Comparison of ENCODE assay signal across 14 cellular contexts in the genomic region with DNA sequence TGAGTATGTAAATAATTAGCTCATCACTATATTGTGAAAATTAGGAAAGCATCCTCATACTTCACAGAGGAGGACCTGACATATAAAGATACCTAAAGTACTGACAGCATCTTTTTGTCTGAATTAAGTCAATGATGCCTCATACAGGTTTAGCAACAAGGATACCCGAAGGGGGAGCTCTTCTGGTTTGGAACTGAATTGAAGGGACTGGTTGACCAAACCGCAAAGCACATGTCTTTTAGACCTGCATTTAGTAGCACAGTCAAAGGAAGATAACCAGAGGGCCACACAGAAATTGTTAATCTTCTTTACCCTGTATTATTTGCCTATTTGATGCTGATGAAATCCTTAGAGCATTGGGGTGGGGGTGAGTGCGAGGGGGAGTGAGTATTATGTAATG. TPM values are rescaled to one million over a fixed set of nuclear protein-coding genes. Genes with fewer than 3 reads are reported as not detected.
DNase-seq lines count a peak whose midpoint lies in the region; ATAC-seq, FAIRE-seq and TF ChIP-seq lines count a peak whose summit lies in the region.
"Had no signal": no experiment of that assay in that cellular context is flagged by ENCODE, and none has a peak within 500 bp of the region (broad histone marks: within the 10 kb centered on the region; RNA-seq: fewer than 3 reads in every experiment).

No MANE protein-coding gene starts in this region.

- ATAC-seq in A549, result peak; percentile 87 to 90
- no peak for ATAC-seq in HG02970 (IDR thresholded peaks at IDR 0.05; ENCODE audit: low FRiP score, unreplicated experiment)
- no peak for ATAC-seq in HG02678 (IDR thresholded peaks at IDR 0.05; ENCODE audit: unreplicated experiment)

- TF ChIP-seq EP300 in A549 (IDR thresholded peaks at IDR 0.05), result no peak

- H3K9me3 Mint-ChIP-seq in endodermal cell, result no peaks in the 10 kb centered on the region

- H3K27me3 ChIP-seq in endodermal cell (ENCODE audit: control insufficient read depth, insufficient read depth, low read length, poor library complexity, severe bottlenecking), result no peaks in the 10 kb centered on the region
- H3K27me3 ChIP-seq: upper lobe of left lung had no signal

- H3K27me3 Mint-ChIP-seq in endodermal cell (ENCODE audit: insufficient read depth), result peaks cover 3% of the 10 kb centered on the region

- H3K36me3 ChIP-seq in endodermal cell (ENCODE audit: control insufficient read depth, insufficient read depth, low read length), result no peaks in the 10 kb centered on the region
- H3K36me3 ChIP-seq: upper lobe of left lung had no signal

- DNase-seq in A549 (ENCODE audit: low read depth in 1 of 2, low spot score in 1 of 2), result peak; percentile 36 to 53
- DNase-seq in GM13977 (ENCODE audit: low spot score), result no peak
- DNase-seq in NCI-H69 (lab: John Stamatoyannopoulos, UW), result peak; percentile 19
- DNase-seq in endodermal cell, result peak; percentile 72
- no peak for DNase-seq in GM12892 (ENCODE audit: insufficient read length)
- DNase-seq in GM19239 (ENCODE audit: insufficient read length, low spot score), result no peak
- DNase-seq: activated gamma-delta T cell, DMS79, upper lobe of left lung had no signal

- H3K4me3 ChIP-seq in A549, result no peak overlapping the region
- H3K4me3 ChIP-seq in endodermal cell (ENCODE audit: low read length), result no peak overlapping the region
- H3K4me3 ChIP-seq: lung, upper lobe of left lung had no signal

- H3K4me1 Mint-ChIP-seq in endodermal cell, result peaks cover 14% of the 10 kb centered on the region

- POLR2A ChIA-PET in A549 (lab: Yijun Ruan, JAX), result no interaction called here

- in situ Hi-C loops in GM13977 (cut with MboI; ENCODE audit: low pct_unique_long_range_greater_than_20kb, low sequenced_read_pairs, unreplicated experiment), result loop anchor here (25.0 kb wide), 1 partner anchor 636 kb away; the partner anchor contains the start of gene PAX6

- TF ChIP-seq POLR2A in A549 (IDR thresholded peaks at IDR 0.05; ENCODE audit: low read length) (no peak), GM12892 (IDR thresholded peaks at IDR 0.05; ENCODE audit: low read depth, low read length) (no peak)

- no peak overlapping the region for H3K27ac ChIP-seq in A549
- H3K27ac ChIP-seq in endodermal cell (ENCODE audit: low read depth, low read length), result no peak overlapping the region
- H3K27ac ChIP-seq: upper lobe of left lung had no signal

- FAIRE-seq in A549 (lab: Jason Lieb, UNC), result no peak
- FAIRE-seq in GM12892 (lab: Jason Lieb, UNC), result no peak
- FAIRE-seq in GM19239 (lab: Jason Lieb, UNC), result no peak
- FAIRE-seq: endothelial cell of umbilical vein had no signal

- no peak overlapping the region for H3K9ac ChIP-seq in endodermal cell (ENCODE audit: extremely low read depth, low read length, poor library complexity, severe bottlenecking)

- H3K4me1 ChIP-seq in A549 (peaks cover 4% of the 10 kb centered on the region; the same call in 2 of the 3 replicates), endodermal cell (ENCODE audit: control insufficient read depth, insufficient read depth, low read length) (no peaks in the 10 kb centered on the region)
- H3K4me1 ChIP-seq: upper lobe of left lung had no signal

- peak overlapping the region; percentile 33; the same call in 2 of the 3 replicates for H3K4me2 ChIP-seq in A549

- TF ChIP-seq CTCF in A549 (IDR thresholded peaks at IDR 0.05) (peak; percentile 45), GM13977 (IDR thresholded peaks at IDR 0.05; ENCODE audit: extremely low read depth, insufficient read depth, missing control alignments) (peak; percentile 23), endodermal cell (conservative IDR thresholded peaks at IDR 0.05) (peak; percentile 75)

- H3K9me3 ChIP-seq in A549 (no peaks in the 10 kb centered on the region), endodermal cell (ENCODE audit: control insufficient read depth, low read length) (no peaks in the 10 kb centered on the region)
- H3K9me3 ChIP-seq: upper lobe of left lung had no signal

- H3K36me3 Mint-ChIP-seq in endodermal cell (ENCODE audit: low read depth), result no peaks in the 10 kb centered on the region

- H3K4me3 Mint-ChIP-seq in endodermal cell, result no peak overlapping the region

- 9% methylated on average over 3 of the region's 3 CpGs for WGBS in A549 (ENCODE audit: missing lambda C conversion rate)
- 21 to 30% methylated on average over 2 of the region's 3 CpGs for WGBS in endodermal cell (ENCODE audit: insufficient coverage in 1 of 2, insufficient read length in 1 of 2), 2 experiments

- TF ChIP-seq RAD21 in A549 (conservative IDR thresholded peaks at IDR 0.05 in 1 of 2, IDR thresholded peaks at IDR 0.05 in 1 of 2), result peak; percentile 33 to 38; a peak in 2 of 5 replicates

- CTCF ChIA-PET in A549 (lab: Yijun Ruan, JAX), result interaction anchor here (0.7 to 1.1 kb wide), 3 partner anchors 10 to 332 kb away, joined by 3 to 4 read pairs (median 3); no protein-coding TSS in a partner anchor

- H3K27ac Mint-ChIP-seq in endodermal cell, result no peak overlapping the region

TF ChIP-seq in A549, 52 proteins besides CTCF, POLR2A, EP300 and RAD21:
- 0 out of 3 replicates have a peak, but pooled peaks have one; percentile 30 for TF ChIP-seq SMC3 (IDR thresholded peaks at IDR 0.05)
- TF ChIP-seq, protein P1, sequence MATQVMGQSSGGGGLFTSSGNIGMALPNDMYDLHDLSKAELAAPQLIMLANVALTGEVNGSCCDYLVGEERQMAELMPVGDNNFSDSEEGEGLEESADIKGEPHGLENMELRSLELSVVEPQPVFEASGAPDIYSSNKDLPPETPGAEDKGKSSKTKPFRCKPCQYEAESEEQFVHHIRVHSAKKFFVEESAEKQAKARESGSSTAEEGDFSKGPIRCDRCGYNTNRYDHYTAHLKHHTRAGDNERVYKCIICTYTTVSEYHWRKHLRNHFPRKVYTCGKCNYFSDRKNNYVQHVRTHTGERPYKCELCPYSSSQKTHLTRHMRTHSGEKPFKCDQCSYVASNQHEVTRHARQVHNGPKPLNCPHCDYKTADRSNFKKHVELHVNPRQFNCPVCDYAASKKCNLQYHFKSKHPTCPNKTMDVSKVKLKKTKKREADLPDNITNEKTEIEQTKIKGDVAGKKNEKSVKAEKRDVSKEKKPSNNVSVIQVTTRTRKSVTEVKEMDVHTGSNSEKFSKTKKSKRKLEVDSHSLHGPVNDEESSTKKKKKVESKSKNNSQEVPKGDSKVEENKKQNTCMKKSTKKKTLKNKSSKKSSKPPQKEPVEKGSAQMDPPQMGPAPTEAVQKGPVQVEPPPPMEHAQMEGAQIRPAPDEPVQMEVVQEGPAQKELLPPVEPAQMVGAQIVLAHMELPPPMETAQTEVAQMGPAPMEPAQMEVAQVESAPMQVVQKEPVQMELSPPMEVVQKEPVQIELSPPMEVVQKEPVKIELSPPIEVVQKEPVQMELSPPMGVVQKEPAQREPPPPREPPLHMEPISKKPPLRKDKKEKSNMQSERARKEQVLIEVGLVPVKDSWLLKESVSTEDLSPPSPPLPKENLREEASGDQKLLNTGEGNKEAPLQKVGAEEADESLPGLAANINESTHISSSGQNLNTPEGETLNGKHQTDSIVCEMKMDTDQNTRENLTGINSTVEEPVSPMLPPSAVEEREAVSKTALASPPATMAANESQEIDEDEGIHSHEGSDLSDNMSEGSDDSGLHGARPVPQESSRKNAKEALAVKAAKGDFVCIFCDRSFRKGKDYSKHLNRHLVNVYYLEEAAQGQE (IDR thresholded peaks at IDR 0.05), result no peak

RNA-seq across cellular contexts. Expression of gene WT1, which starts 12.9 kb away (rescaled TPM):
- polyA plus RNA-seq in A549 (2011; rRNA removed) (4.0 and 4.2 TPM in 2 replicates), A549 (2017; fragmentation: RNase III; extraction: RNeasy Plus Mini Kit Qiagen cat#74134 plus additional on column Dnase treatment) (2.8 to 3.3 TPM (median 3.1 TPM) in 3 replicates)
- polyA plus RNA-seq in A549 (2012; cell fraction: cytosol; rRNA removed), result 3.8 and 5.4 TPM in 2 replicates
- polyA plus RNA-seq in A549 (2012; cell fraction: nucleus; rRNA removed), result 4.6 and 6.9 TPM in 2 replicates
- polyA minus RNA-seq in A549 (2011; rRNA and poly(A)+ RNA removed), result 8.0 and 8.1 TPM in 2 replicates
- under 1 TPM in 1 of 2 donors, not detected in 1; 0.51 TPM for total RNA-seq in endodermal cell
- polyA plus RNA-seq in endodermal cell (2013, experiment 1 of 2), result 0.11 TPM
- not detected for polyA plus RNA-seq in endodermal cell (2013, experiment 2 of 2)
- 0.21 TPM for polyA plus RNA-seq in GM12892 (2012; ENCODE audit: missing spikeins)
- total RNA-seq: endothelial cell of umbilical vein; T-helper 1 cell treated with Interleukin-12 subunit alpha and Interleukin-12 subunit beta and Interleukin-4 antibody, amounts not matched to agents 30 ng/mL and 1 ng/mL, for 36 hours had no signal
- polyA plus RNA-seq: endothelial cell of umbilical vein had no signal

Comparison
In these comparisons a context has a peak if more than half of its experiments do, and no peak if none do; other contexts are left out.
1. ATAC-seq: peak in A549 (2 of 2); none in HG02970 (single experiment) and HG02678 (single experiment).
2. DNase-seq: peak in A549 (2 of 2), NCI-H69 (single experiment) and endodermal cell (single experiment); none in GM13977 (single experiment), GM12892 (single experiment) and GM19239 (single experiment).
3. CTCF ChIP-seq: peak in every context shown above with its lines; median percentile 75 in endodermal cell; 45 in A549; 23 in GM13977.